ENCODE assay signal across 24 cellular contexts in the genomic region with DNA sequence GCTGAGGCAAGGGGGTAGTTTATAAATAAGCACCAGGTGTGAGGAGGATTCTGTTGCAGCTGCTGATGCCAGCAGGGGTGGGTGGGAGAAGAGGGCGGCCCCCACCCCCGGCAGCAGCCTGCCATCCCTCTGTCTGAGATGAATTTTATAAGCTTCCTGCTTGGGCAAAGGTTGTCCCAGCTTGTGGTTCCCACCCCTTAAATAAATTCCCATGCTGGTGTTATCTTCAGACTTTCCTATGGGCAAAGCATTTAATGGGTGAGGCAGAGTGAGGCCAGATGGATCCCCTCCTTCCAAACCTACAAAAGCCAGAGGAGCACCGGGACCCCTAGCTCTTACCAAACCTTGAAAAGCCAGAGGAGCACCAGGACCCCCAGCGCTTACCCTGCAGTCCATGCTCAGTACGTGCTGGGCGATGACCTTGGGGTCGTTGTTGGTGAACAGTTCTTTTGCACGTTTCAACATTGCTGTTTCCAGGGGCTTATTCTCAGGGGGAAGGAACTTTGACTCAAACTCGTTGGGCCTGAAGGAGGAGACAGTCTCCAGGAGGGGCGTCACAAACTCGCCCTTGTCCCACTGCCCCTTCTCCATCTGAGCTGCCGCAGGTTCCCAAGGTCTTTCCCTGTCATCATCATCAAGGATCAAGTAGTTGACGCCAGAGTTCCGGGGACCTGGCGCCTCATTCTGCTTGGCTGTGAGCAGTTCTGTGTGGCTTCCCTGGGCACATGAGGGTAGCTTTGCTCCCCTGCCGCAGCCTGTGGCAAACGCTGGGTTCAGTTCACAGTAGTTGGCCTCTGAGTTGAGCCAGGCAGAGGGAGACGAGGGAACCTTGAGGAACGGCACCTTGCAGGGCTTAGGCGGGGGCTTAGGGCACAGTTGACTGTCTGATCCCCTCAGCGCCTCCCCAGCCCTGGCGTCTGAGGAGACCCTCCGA.
A peak's percentile ranks its signal among the peaks of the same experiment; 100 is the strongest.
DNase-seq lines count a peak whose midpoint lies in the region; TF ChIP-seq lines count a peak whose summit lies in the region.
"Had no signal": no experiment of that assay in that cellular context is flagged by ENCODE, and none has a peak within 500 bp of the region (broad histone marks: within the 10 kb centered on the region; RNA-seq: fewer than 3 reads in every experiment).

No MANE protein-coding gene starts in this region.

- peaks cover 14% of the 10 kb centered on the region for H3K4me1 Mint-ChIP-seq in endodermal cell
- peaks cover 36% of the 10 kb centered on the region for H3K4me1 Mint-ChIP-seq in progenitor cell of endocrine pancreas (ENCODE audit: low read depth)
- H3K4me1 Mint-ChIP-seq: activated naive CD8-positive, alpha-beta T cell treated with anti-CD3 and anti-CD28 coated beads, Interleukin-2, amount 50 U/mL, for 24 hours; naive thymus-derived CD8-positive, alpha-beta T cell; stimulated activated effector memory CD8-positive, alpha-beta T cell treated with anti-CD3 and anti-CD28 coated beads, Interleukin-12 subunit alpha, Interleukin-12 subunit beta, amount 100 ng/mL, for 72 hours had no signal

- H3K27ac Mint-ChIP-seq in endodermal cell, result no peak overlapping the region
- peak overlapping the region; percentile 71 for H3K27ac Mint-ChIP-seq in progenitor cell of endocrine pancreas
- H3K27ac Mint-ChIP-seq: activated naive CD8-positive, alpha-beta T cell treated with anti-CD3 and anti-CD28 coated beads, Interleukin-2, amount 50 U/mL, for 24 hours; CD4-positive, alpha-beta T cell; stimulated activated effector memory CD8-positive, alpha-beta T cell treated with anti-CD3 and anti-CD28 coated beads, Interleukin-12 subunit alpha, Interleukin-12 subunit beta, amount 100 ng/mL, for 72 hours; T-helper 2 cell treated with Interferon-gamma antibody and Interleukin-4, amounts not matched to agents 5 μg/mL and 100 μg/mL, for 36 hours had no signal

- H3K9me3 ChIP-seq in AG04450 (ENCODE audit: control insufficient read depth, insufficient read depth, low read length) (no peaks in the 10 kb centered on the region), endodermal cell (ENCODE audit: control insufficient read depth, low read length) (no peaks in the 10 kb centered on the region)
- H3K9me3 ChIP-seq: thoracic aorta had no signal

- CTCF ChIA-PET in AG04450 (lab: Charles Lee), result interaction anchor here (0.6 to 2.9 kb wide), 4 partner anchors 26 to 753 kb away, joined by 4 to 9 read pairs (median 6); no protein-coding TSS in a partner anchor

- H3K4me3 Mint-ChIP-seq in endodermal cell (no peak overlapping the region), progenitor cell of endocrine pancreas (ENCODE audit: low read depth) (no peak overlapping the region)
- H3K4me3 Mint-ChIP-seq: activated naive CD8-positive, alpha-beta T cell treated with anti-CD3 and anti-CD28 coated beads, Interleukin-2, amount 50 U/mL, for 24 hours; CD4-positive, alpha-beta T cell; naive thymus-derived CD8-positive, alpha-beta T cell; stimulated activated effector memory CD8-positive, alpha-beta T cell treated with anti-CD3 and anti-CD28 coated beads, Interleukin-12 subunit alpha, Interleukin-12 subunit beta, amount 100 ng/mL, for 72 hours; T-helper 2 cell treated with Interferon-gamma antibody and Interleukin-4, amounts not matched to agents 5 μg/mL and 100 μg/mL, for 36 hours had no signal

- H3K27me3 Mint-ChIP-seq in endodermal cell (ENCODE audit: insufficient read depth) (no peaks in the 10 kb centered on the region), progenitor cell of endocrine pancreas (no peaks in the 10 kb centered on the region)
- H3K27me3 Mint-ChIP-seq: activated naive CD8-positive, alpha-beta T cell treated with anti-CD3 and anti-CD28 coated beads, Interleukin-2, amount 50 U/mL, for 24 hours; CD4-positive, alpha-beta T cell; naive thymus-derived CD8-positive, alpha-beta T cell had no signal

- 94 to 99% methylated on average over 15 to 23 of the region's 23 CpGs for WGBS in endodermal cell (ENCODE audit: insufficient coverage in 1 of 2, insufficient read length in 1 of 2), 2 experiments

- POLR2A ChIA-PET in AG04450 (lab: Yijun Ruan, JAX), result no interaction called here

- H3K36me3 Mint-ChIP-seq in endodermal cell (ENCODE audit: low read depth) (peaks cover 89% of the 10 kb centered on the region), progenitor cell of endocrine pancreas (ENCODE audit: insufficient read depth) (no peaks in the 10 kb centered on the region)
- H3K36me3 Mint-ChIP-seq: stimulated activated effector memory CD8-positive, alpha-beta T cell treated with anti-CD3 and anti-CD28 coated beads, Interleukin-12 subunit alpha, Interleukin-12 subunit beta, amount 100 ng/mL, for 72 hours had no signal

- H3K27ac ChIP-seq in AG04450 (ENCODE audit: low read depth, low read length) (peak overlapping the region; percentile 11), endodermal cell (ENCODE audit: low read depth, low read length) (no peak overlapping the region)
- H3K27ac ChIP-seq: cardiac muscle cell, dorsolateral prefrontal cortex, SK-N-MC, thoracic aorta had no signal

- H3K27me3 ChIP-seq in AG04450 (ENCODE audit: control insufficient read depth, insufficient read depth, low read length), result no peaks in the 10 kb centered on the region
- no peaks in the 10 kb centered on the region for H3K27me3 ChIP-seq in endodermal cell (ENCODE audit: control insufficient read depth, insufficient read depth, low read length, poor library complexity, severe bottlenecking)
- H3K27me3 ChIP-seq: dorsolateral prefrontal cortex had no signal

- H3K36me3 ChIP-seq in endodermal cell (ENCODE audit: control insufficient read depth, insufficient read depth, low read length), result peaks cover 97% of the 10 kb centered on the region
- H3K36me3 ChIP-seq: cardiac muscle cell had no signal

- H3K4me3 ChIP-seq in AG04450 (ENCODE audit: low read depth, low read length), result no peak overlapping the region
- no peak overlapping the region for H3K4me3 ChIP-seq in endodermal cell (ENCODE audit: low read length)
- H3K4me3 ChIP-seq: cardiac muscle cell, dorsolateral prefrontal cortex, SK-N-MC, thoracic aorta had no signal

- no peak for TF ChIP-seq CTCF in AG04450 (IDR thresholded peaks at IDR 0.05; ENCODE audit: low read depth, low read length)
- no peak for TF ChIP-seq CTCF in endodermal cell (conservative IDR thresholded peaks at IDR 0.05)
- no peak for TF ChIP-seq CTCF in progenitor cell of endocrine pancreas (IDR thresholded peaks at IDR 0.05; ENCODE audit: unreplicated experiment)
- TF ChIP-seq CTCF in GM20000 (IDR thresholded peaks at IDR 0.05; ENCODE audit: extremely low read depth, missing control alignments), result no peak

- no peaks in the 10 kb centered on the region for H3K4me1 ChIP-seq in endodermal cell (ENCODE audit: control insufficient read depth, insufficient read depth, low read length)

- DNase-seq in AG04450 (ENCODE audit: low read depth, low spot score), result no peak
- peak; percentile 22 for DNase-seq in NCI-H2171 (lab: John Stamatoyannopoulos, UW)
- DNase-seq in endodermal cell, result peak; percentile 37
- no peak for DNase-seq in progenitor cell of endocrine pancreas (ENCODE audit: low spot score, unreplicated experiment)
- DNase-seq in GM20000 (ENCODE audit: low spot score), result no peak
- DNase-seq in ureter (ENCODE audit: low spot score), result no peak
- DNase-seq in stimulated activated CD4-positive, alpha-beta T cell treated with anti-CD3 and anti-CD28 coated beads, Interleukin-4, amount 100 ng/mL, for 24 hours, result no peak
- no peak for DNase-seq in SK-N-DZ (ENCODE audit: low spot score)
- DNase-seq: activated CD4-positive, CD25-positive, alpha-beta regulatory T cell; activated CD8-positive, alpha-beta memory T cell treated with anti-CD3 and anti-CD28 coated beads for 24 hours; activated naive CD8-positive, alpha-beta T cell treated with anti-CD3 and anti-CD28 coated beads, Interleukin-2, amount 50 U/mL, for 24 hours; CD4-positive, alpha-beta T cell; DND-41; dorsolateral prefrontal cortex; IMR-90; naive thymus-derived CD8-positive, alpha-beta T cell; NCI-H187 treated with DMSO at 0.1 percent for 48 hours; NCI-H446 treated with DMSO at 0.1 percent for 48 hours; OCI-M1 had no signal

- no peaks in the 10 kb centered on the region for H3K9me3 Mint-ChIP-seq in endodermal cell
- no peaks in the 10 kb centered on the region for H3K9me3 Mint-ChIP-seq in progenitor cell of endocrine pancreas (ENCODE audit: low read depth)
- H3K9me3 Mint-ChIP-seq: activated naive CD8-positive, alpha-beta T cell treated with anti-CD3 and anti-CD28 coated beads, Interleukin-2, amount 50 U/mL, for 24 hours; CD4-positive, alpha-beta T cell; naive thymus-derived CD8-positive, alpha-beta T cell; stimulated activated effector memory CD8-positive, alpha-beta T cell treated with anti-CD3 and anti-CD28 coated beads, Interleukin-12 subunit alpha, Interleukin-12 subunit beta, amount 100 ng/mL, for 72 hours; T-helper 2 cell treated with Interferon-gamma antibody and Interleukin-4, amounts not matched to agents 5 μg/mL and 100 μg/mL, for 36 hours had no signal

- no peak overlapping the region for H3K9ac ChIP-seq in endodermal cell (ENCODE audit: extremely low read depth, low read length, poor library complexity, severe bottlenecking)

Comparison
In these comparisons a context has a peak if more than half of its experiments do, and no peak if none do; other contexts are left out.
1. DNase-seq: peak in NCI-H2171 (single experiment) and endodermal cell (single experiment); none in AG04450 (single experiment), progenitor cell of endocrine pancreas (single experiment), GM20000 (single experiment), ureter (single experiment), stimulated activated CD4-positive, alpha-beta T cell treated with anti-CD3 and anti-CD28 coated beads, Interleukin-4, amount 100 ng/mL, for 24 hours (single experiment) and SK-N-DZ (single experiment).